Comparison of ENCODE assay signal across 10 cellular contexts in the genomic region with DNA sequence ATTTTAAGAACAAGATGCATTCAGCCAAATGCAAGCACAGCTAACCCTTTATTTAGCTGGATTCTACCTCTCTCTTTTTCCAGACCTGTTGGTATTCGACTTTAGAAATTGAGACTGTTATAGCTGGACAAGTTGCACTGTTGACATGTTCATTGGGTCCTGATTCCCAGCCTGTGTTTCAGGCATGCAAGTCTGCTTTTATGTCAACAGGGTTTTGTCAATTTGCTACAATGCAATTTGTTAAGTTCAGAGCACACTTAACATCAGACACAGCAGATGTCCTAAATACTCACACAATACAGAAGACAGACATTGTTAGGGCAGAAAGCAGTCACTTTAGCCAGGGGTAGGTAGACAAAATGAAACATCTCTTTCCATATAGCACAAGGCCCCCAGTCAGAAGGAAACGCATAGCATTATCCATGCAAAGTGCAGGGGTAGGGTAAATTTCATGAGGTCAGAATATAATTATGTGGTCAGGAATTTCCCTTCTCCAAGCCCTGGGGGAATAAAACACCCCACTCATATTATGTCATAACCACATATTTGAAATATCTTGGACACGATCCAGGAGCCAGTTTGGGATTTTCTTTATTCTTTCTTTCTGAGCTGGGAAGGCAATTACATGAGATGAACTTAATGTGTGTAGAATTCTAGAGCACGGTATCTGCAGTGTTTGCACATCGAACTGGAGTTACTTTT.
DNase-seq lines count a peak whose midpoint lies in the region; ATAC-seq lines count a peak whose summit lies in the region.
"Had no signal": no experiment of that assay in that cellular context is flagged by ENCODE, and none has a peak within 500 bp of the region (broad histone marks: within the 10 kb centered on the region; RNA-seq: fewer than 3 reads in every experiment).

No MANE protein-coding gene starts in this region.

- no peaks in the 10 kb centered on the region for H3K4me1 ChIP-seq in CD4-positive, alpha-beta memory T cell (ENCODE audit: insufficient read depth, low read length)

- POLR2A ChIA-PET in CD4-positive, alpha-beta memory T cell (lab: Charles Lee; ENCODE audit: partially characterized antibody): no interaction called here

- H3K9me3 Mint-ChIP-seq in CD4-positive, alpha-beta memory T cell: peaks cover 0 to 3% (median 0%) of the 10 kb centered on the region in 8 donors
- H3K9me3 Mint-ChIP-seq: dendritic cell treated with granulocyte-macrophage colony-stimulating factor and Interleukin-4, amounts not matched to agents 40 ng/mL and 50 ng/mL, for 4 days had no signal

- ATAC-seq in left ventricle myocardium superior: peak; percentile 36
- ATAC-seq in Right ventricle myocardium inferior: no peak
- no peak for ATAC-seq in HG02885 (IDR thresholded peaks at IDR 0.05; ENCODE audit: poor library complexity, unreplicated experiment)

- no peak overlapping the region for H3K9ac ChIP-seq in SK-N-MC (ENCODE audit: insufficient read length)

- peak overlapping the region; percentile 68; the same call in 1 of the 2 replicates for H3K27ac ChIP-seq in SK-N-MC
- H3K27ac ChIP-seq in CD4-positive, alpha-beta memory T cell (ENCODE audit: low read depth, low read length): no peak overlapping the region

- no peaks in the 10 kb centered on the region for H3K9me3 ChIP-seq in SK-N-MC (ENCODE audit: low read depth, low read length)
- H3K9me3 ChIP-seq in CD4-positive, alpha-beta memory T cell (ENCODE audit: control insufficient read depth in 1 of 2, low read length in 2 of 2): no peaks in the 10 kb centered on the region

- no peaks in the 10 kb centered on the region for H3K36me3 ChIP-seq in SK-N-MC (ENCODE audit: insufficient read depth, low read length)
- no peaks in the 10 kb centered on the region for H3K36me3 ChIP-seq in CD4-positive, alpha-beta memory T cell (ENCODE audit: insufficient read depth, low read length)

- intact Hi-C loops in left ventricle myocardium superior (cut with micrococcal nuclease) (no loop called here), Right ventricle myocardium inferior (cut with DNase I) (no loop called here)
- intact Hi-C loops in CD4-positive, alpha-beta memory T cell (cut with micrococcal nuclease): no loop called here

- peak overlapping the region; percentile 43 for H3K4me3 ChIP-seq in SK-N-MC
- H3K4me3 ChIP-seq in CD4-positive, alpha-beta memory T cell (ENCODE audit: low read length in 2 of 2): no peak overlapping the region

- DNase-seq in left ventricle myocardium superior (no peak), Right ventricle myocardium inferior (ENCODE audit: missing footprints) (no peak), SK-N-MC (ENCODE audit: low read depth, low spot score) (peak; percentile 97), glomerular endothelial cell (ENCODE audit: extremely low read depth, low read depth, low spot score) (peak; percentile 0), amygdala (lab: John Stamatoyannopoulos, UW) (no peak)
- DNase-seq in CD4-positive, alpha-beta memory T cell: no peak
- DNase-seq in effector CD8-positive, alpha-beta T cell (lab: John Stamatoyannopoulos, UW): no peak
- DNase-seq: NCI-H2171 had no signal

- peaks cover 0 to 3% (median 0%) of the 10 kb centered on the region in 4 donors for H3K4me1 Mint-ChIP-seq in CD4-positive, alpha-beta memory T cell

- no peaks in the 10 kb centered on the region for H3K27me3 ChIP-seq in CD4-positive, alpha-beta memory T cell (ENCODE audit: insufficient read depth, low read length)

- H3K36me3 Mint-ChIP-seq in CD4-positive, alpha-beta memory T cell: no peaks in the 10 kb centered on the region

- H3K4me3 Mint-ChIP-seq in CD4-positive, alpha-beta memory T cell: no peak overlapping the region
- H3K4me3 Mint-ChIP-seq: dendritic cell treated with granulocyte-macrophage colony-stimulating factor and Interleukin-4, amounts not matched to agents 40 ng/mL and 50 ng/mL, for 4 days had no signal

- H3K27me3 Mint-ChIP-seq in CD4-positive, alpha-beta memory T cell: peaks cover 0 to 3% of the 10 kb centered on the region in 2 donors

- CTCF ChIA-PET in CD4-positive, alpha-beta memory T cell (lab: Charles Lee; ENCODE audit: partially characterized antibody): no interaction called here

- no peak overlapping the region for H3K27ac Mint-ChIP-seq in CD4-positive, alpha-beta memory T cell
- H3K27ac Mint-ChIP-seq: dendritic cell treated with granulocyte-macrophage colony-stimulating factor and Interleukin-4, amounts not matched to agents 40 ng/mL and 50 ng/mL, for 4 days had no signal

Comparison
In these comparisons a context has a peak if more than half of its experiments do, and no peak if none do; other contexts are left out.
1. DNase-seq: peak in SK-N-MC (single experiment) and glomerular endothelial cell (single experiment); none in left ventricle myocardium superior (single experiment), Right ventricle myocardium inferior (single experiment), CD4-positive, alpha-beta memory T cell (0 of 5), effector CD8-positive, alpha-beta T cell (single experiment) and amygdala (0 of 56).